In the genomic region with DNA sequence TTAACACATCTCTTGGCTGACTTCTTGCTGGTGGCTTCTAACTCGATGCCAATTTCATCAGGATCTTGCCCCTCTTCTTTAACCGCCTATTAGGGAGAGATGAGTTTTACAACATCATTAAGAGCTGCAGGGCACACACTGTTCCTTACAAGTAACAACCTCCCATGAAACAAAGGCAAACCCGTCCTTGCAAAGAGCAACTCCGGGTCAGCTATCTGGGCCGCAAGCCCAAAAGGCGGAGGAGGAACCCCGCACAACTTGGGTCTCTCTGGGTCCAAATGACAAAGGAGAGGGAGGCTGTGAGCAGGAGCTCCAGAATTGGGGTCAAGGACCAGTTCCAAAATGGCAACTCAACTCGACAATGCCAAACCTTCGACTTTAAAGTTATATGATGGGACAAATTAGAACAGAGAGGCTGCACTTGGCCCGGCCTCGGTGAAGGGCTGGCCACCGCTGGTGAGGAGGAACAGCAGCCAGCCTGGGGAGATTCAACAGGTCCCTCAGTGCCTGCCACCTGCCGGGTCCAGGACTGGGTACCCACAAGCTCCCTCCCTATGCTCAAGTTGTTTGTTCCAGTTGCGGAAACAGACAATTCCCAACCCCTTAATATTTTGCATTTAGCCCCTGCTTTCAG, we compare ENCODE assay signal across 8 cellular contexts. TPM values are rescaled to one million over a fixed set of nuclear protein-coding genes. Genes with fewer than 3 reads are reported as not detected.
DNase-seq lines count a peak whose midpoint lies in the region; ATAC-seq, FAIRE-seq and TF ChIP-seq lines count a peak whose summit lies in the region.

No MANE protein-coding gene starts in this region.

- peaks cover 17% of the 10 kb centered on the region for H3K79me1 ChIP-seq in H1 (ENCODE audit: low read depth, low read length)

- no peak overlapping the region for H4K91ac ChIP-seq in H1 (replicated peaks; ENCODE audit: insufficient read length, low read length)

- H3K9me3 ChIP-seq in BLaER1 treated with 17β-estradiol and CSF1 and Interleukin-3, amounts not matched to agents 10 nM and 100 nM (replicated peaks in 1 of 11): no peaks in the 10 kb centered on the region
- H3K9me3 ChIP-seq in OCI-LY3 (ENCODE audit: insufficient read depth, low read length) (no peaks in the 10 kb centered on the region), H1 (ENCODE audit: insufficient read depth in 2 of 2, low read depth in 1 of 2, low read length in 1 of 2) (no peaks in the 10 kb centered on the region), neural cell (ENCODE audit: low read length) (no peaks in the 10 kb centered on the region)

- peaks cover 76 to 92% (median 88%) of the 10 kb centered on the region in 11 experiments for H4K20me1 ChIP-seq in BLaER1 treated with 17β-estradiol and CSF1 and Interleukin-3, amounts not matched to agents 10 nM and 100 nM
- peaks cover 48% of the 10 kb centered on the region for H4K20me1 ChIP-seq in OCI-LY3 (ENCODE audit: insufficient read depth, low read length)
- H4K20me1 ChIP-seq in H1 (replicated peaks in 1 of 2; ENCODE audit: control insufficient read depth in 1 of 2, insufficient read depth in 2 of 2, low read length in 2 of 2): peaks cover 9 to 20% of the 10 kb centered on the region in 2 experiments
- H4K20me1 ChIP-seq in neural cell (ENCODE audit: insufficient read depth): peaks cover 17% of the 10 kb centered on the region

- H4K8ac ChIP-seq in H1 (ENCODE audit: extremely low read depth, insufficient read depth, low read length): no peak overlapping the region

- peak overlapping the region; percentile 95 to 99 (median 98) for H3K9ac ChIP-seq in BLaER1 treated with 17β-estradiol and CSF1 and Interleukin-3, amounts not matched to agents 10 nM and 100 nM
- H3K9ac ChIP-seq in OCI-LY3 (ENCODE audit: low read length) (peak overlapping the region; percentile 96), H1 (replicated peaks in 1 of 4; ENCODE audit: extremely low read depth in 1 of 4, low read depth in 3 of 4, low read length in 3 of 4) (peak overlapping the region in 3 of 4 experiments; percentile 48 to 87 (median 51); a peak in 5 of 7 replicates), neural cell (ENCODE audit: low read length) (peak overlapping the region; percentile 93)

- ATAC-seq in HG02885 (IDR thresholded peaks at IDR 0.05; ENCODE audit: poor library complexity, unreplicated experiment): no peak
- no peak for ATAC-seq in HG03432 (IDR thresholded peaks at IDR 0.05; ENCODE audit: unreplicated experiment)

- peaks cover 45 to 54% (median 50%) of the 10 kb centered on the region in 10 experiments for H3K4me1 ChIP-seq in BLaER1 treated with 17β-estradiol and CSF1 and Interleukin-3, amounts not matched to agents 10 nM and 100 nM
- H3K4me1 ChIP-seq in OCI-LY3 (ENCODE audit: low read length) (peaks cover 37% of the 10 kb centered on the region), H1 (replicated peaks in 1 of 4; ENCODE audit: control insufficient read depth in 3 of 4, insufficient read depth in 4 of 4, low read length in 3 of 4) (peaks cover 2 to 14% (median 6%) of the 10 kb centered on the region in 4 experiments; a peak in 4 of 7 replicates)

- no peak overlapping the region for H2BK20ac ChIP-seq in H1 (ENCODE audit: low read length)

- WGBS in H1 (ENCODE audit: extremely low coverage in 1 of 2, insufficient coverage in 1 of 2, insufficient read length in 1 of 2, insufficient replicate concordance in 2 of 2, low coverage in 1 of 2, low lambda C conversion rate in 2 of 2, missing lambda C conversion rate in 1 of 2), 2 experiments: 70% methylated on average over 14 of the region's 14 CpGs; no CpG with 5 or more reads in 1 of the 2 experiments

- no peak overlapping the region for H3K18ac ChIP-seq in H1 (ENCODE audit: extremely low read depth, low read length)

- POLR2A ChIA-PET in H1 (lab: Charles Lee; ENCODE audit: partially characterized antibody): interaction anchor here (1.0 to 3.8 kb wide), 13 partner anchors 9 to 137 kb away, joined by 3 to 18 read pairs (median 4); partner anchors contain the start of genes CATSPERD and LONP1

- FAIRE-seq in H1 (lab: Jason Lieb, UNC): no peak

- H2BK15ac ChIP-seq in H1 (ENCODE audit: low read length): no peak overlapping the region

- no peak overlapping the region for H2BK120ac ChIP-seq in H1 (replicated peaks; ENCODE audit: low read depth, low read length)

- H2BK12ac ChIP-seq in H1 (ENCODE audit: low read depth, low read length): no peak overlapping the region

- no peak overlapping the region for H3K56ac ChIP-seq in H1 (replicated peaks; ENCODE audit: insufficient read length, low read depth, low read length)

- H3K23ac ChIP-seq in H1 (ENCODE audit: insufficient read length): no peak overlapping the region

- peak overlapping the region; percentile 93 to 98 (median 96) for H3K4me2 ChIP-seq in BLaER1 treated with 17β-estradiol and CSF1 and Interleukin-3, amounts not matched to agents 10 nM and 100 nM
- H3K4me2 ChIP-seq in OCI-LY3 (ENCODE audit: low read length) (peak overlapping the region; percentile 96), H1 (ENCODE audit: insufficient read depth in 1 of 2, low read depth in 2 of 2, low read length in 2 of 2) (peak overlapping the region; percentile 77 to 93), neural cell (ENCODE audit: low read length) (peak overlapping the region; percentile 83)

- peaks cover 97% of the 10 kb centered on the region for H3K79me2 ChIP-seq in OCI-LY3 (ENCODE audit: low read length)
- peaks cover 50 to 86% of the 10 kb centered on the region in 2 experiments for H3K79me2 ChIP-seq in H1 (ENCODE audit: control insufficient read depth in 1 of 2, insufficient read depth in 2 of 2, low read length in 2 of 2)
- H3K79me2 ChIP-seq in neural cell (replicated peaks; ENCODE audit: insufficient read depth, low read length): peaks cover 84% of the 10 kb centered on the region

- H3K23me2 ChIP-seq in H1 (ENCODE audit: low read depth, low read length): peaks cover 11% of the 10 kb centered on the region

- no peak overlapping the region for H2AK5ac ChIP-seq in H1 (ENCODE audit: low read depth, low read length)

- TF ChIP-seq EP300 in H1 (IDR thresholded peaks at IDR 0.05; ENCODE audit: borderline replicate concordance in 1 of 2, low read depth in 2 of 2, low read length in 2 of 2): no peak
- TF ChIP-seq EP300 in neural cell (conservative IDR thresholded peaks at IDR 0.05; ENCODE audit: poor library complexity, severe bottlenecking): no peak

- CTCF ChIA-PET in H1 (lab: Charles Lee; ENCODE audit: partially characterized antibody): interaction anchor here (0.6 to 2.7 kb wide), 4 partner anchors 33 to 86 kb away, joined by 3 to 8 read pairs (median 4); partner anchors contain the start of gene RPL36

- H3K4ac ChIP-seq in H1 (replicated peaks; ENCODE audit: insufficient read length, low read depth, low read length): no peak overlapping the region

- no peaks in the 10 kb centered on the region for H3K27me3 ChIP-seq in BLaER1 treated with 17β-estradiol and CSF1 and Interleukin-3, amounts not matched to agents 10 nM and 100 nM
- H3K27me3 ChIP-seq in OCI-LY3 (ENCODE audit: low read depth, low read length): no peaks in the 10 kb centered on the region
- no peaks in the 10 kb centered on the region for H3K27me3 ChIP-seq in H1 (replicated peaks in 1 of 4; ENCODE audit: control insufficient read depth in 3 of 4, extremely low read depth in 1 of 4, insufficient read depth in 3 of 4, low read length in 3 of 4)
- no peaks in the 10 kb centered on the region for H3K27me3 ChIP-seq in neural cell (ENCODE audit: insufficient read depth, low read depth, low read length)

- H3K9me2 ChIP-seq in neural cell (ENCODE audit: insufficient read depth, low read length): no peaks in the 10 kb centered on the region

- H3K4me3 ChIP-seq in BLaER1 treated with 17β-estradiol and CSF1 and Interleukin-3, amounts not matched to agents 10 nM and 100 nM: peak overlapping the region; percentile 95 to 100 (median 99)
- peak overlapping the region; percentile 87 for H3K4me3 ChIP-seq in OCI-LY3 (ENCODE audit: low read length)
- H3K4me3 ChIP-seq in H1 (ENCODE audit: extremely low read depth in 1 of 4, insufficient read depth in 2 of 4, low read depth in 3 of 4, low read length in 4 of 4): peak overlapping the region; percentile 88 to 100 (median 98)
- H3K4me3 ChIP-seq in neural cell (ENCODE audit: low read length): peak overlapping the region; percentile 75

- no peak overlapping the region for H4K5ac ChIP-seq in H1 (ENCODE audit: insufficient read length, low read depth, low read length)

- TF ChIP-seq RAD21 in H1 (IDR thresholded peaks at IDR 0.05 in 1 of 2, conservative IDR thresholded peaks at IDR 0.05 in 1 of 2; ENCODE audit: low read depth in 2 of 2, low read length in 2 of 2) (no peak), neural cell (conservative IDR thresholded peaks at IDR 0.05) (no peak)

- H2AFZ ChIP-seq in OCI-LY3 (ENCODE audit: low read depth, low read length) (no peak overlapping the region), H1 (ENCODE audit: low read length) (no peak overlapping the region), neural cell (ENCODE audit: low read depth, low read length) (no peak overlapping the region)

- H3K14ac ChIP-seq in H1 (ENCODE audit: insufficient read length): no peak overlapping the region

- TF ChIP-seq CTCF in OCI-LY3 (IDR thresholded peaks at IDR 0.05; ENCODE audit: low read depth, low read length) (no peak), H1 (IDR thresholded peaks at IDR 0.05; ENCODE audit: control extremely low read depth in 1 of 3, insufficient read depth in 1 of 3, low read depth in 1 of 3, low read length in 3 of 3) (no peak), neural cell (IDR thresholded peaks at IDR 0.05; ENCODE audit: poor library complexity, severe bottlenecking) (no peak)

- peaks cover 4% of the 10 kb centered on the region for H3F3A ChIP-seq in neural cell (ENCODE audit: insufficient read depth, low read length, poor library complexity, severe bottlenecking)

- H3K27ac ChIP-seq in BLaER1 treated with 17β-estradiol and CSF1 and Interleukin-3, amounts not matched to agents 10 nM and 100 nM: peak overlapping the region; percentile 89 to 98 (median 94); a peak in 21 of 22 replicates
- peak overlapping the region; percentile 86; the same call in 1 of the 2 replicates for H3K27ac ChIP-seq in OCI-LY3 (ENCODE audit: low read length)
- no peak overlapping the region for H3K27ac ChIP-seq in H1 (ENCODE audit: low read depth, low read length)
- H3K27ac ChIP-seq in neural cell (ENCODE audit: low read length): no peak overlapping the region

- DNase-seq in H1 (ENCODE audit: low read depth in 1 of 2, low spot score in 2 of 2) (no peak), mesenteric fat pad (ENCODE audit: low spot score) (no peak)
- DNase-seq in stimulated activated CD4-positive, alpha-beta T cell treated with anti-CD3 and anti-CD28 coated beads, Interleukin-4, amount 100 ng/mL, for 4 hours: no peak

- no peak overlapping the region for H2BK5ac ChIP-seq in H1 (ENCODE audit: low read depth, low read length)

- no peak for TF ChIP-seq POLR2A in H1 (IDR thresholded peaks at IDR 0.05; ENCODE audit: control extremely low read depth in 1 of 2, low read depth in 2 of 2, low read length in 2 of 2)

- peaks cover 62 to 72% (median 68%) of the 10 kb centered on the region in 11 experiments for H3K36me3 ChIP-seq in BLaER1 treated with 17β-estradiol and CSF1 and Interleukin-3, amounts not matched to agents 10 nM and 100 nM
- H3K36me3 ChIP-seq in OCI-LY3 (replicated peaks; ENCODE audit: low read depth, low read length) (peaks cover 63% of the 10 kb centered on the region), H1 (ENCODE audit: control insufficient read depth in 2 of 4, insufficient read depth in 4 of 4, low read length in 3 of 4) (peaks cover 6 to 47% (median 32%) of the 10 kb centered on the region in 4 experiments), neural cell (ENCODE audit: insufficient read depth, low read length) (no peaks in the 10 kb centered on the region)

RNA-seq across cellular contexts. Expression of gene SAFB2, which starts 1.1 kb away (rescaled TPM):
- total RNA-seq in H1 (2021; fragmentation: NEBNext Ultra II Directional; extraction: Animal tissue kit (Norgen Biotek cat#: 25700)): 63.8 and 74.4 TPM in 2 replicates
- polyA plus RNA-seq in H1 (2011; rRNA removed) (14.8 and 31.1 TPM in 2 replicates), neural cell (38.8 and 40.1 TPM in 2 replicates)
- polyA plus RNA-seq in H1 (2011; cell fraction: cytosol; rRNA removed): 21.4 TPM
- polyA plus RNA-seq in H1 (2011; cell fraction: nucleus; rRNA removed): 72.7 TPM
- 40.4 to 68.7 TPM (median 52.6 TPM) in 4 replicates for polyA plus RNA-seq in H1 (2012, experiment 1 of 2)
- 15.1 TPM for polyA plus RNA-seq in H1 (2012, experiment 2 of 2)
- polyA plus RNA-seq in H1 (2013, experiment 1 of 2): 37.8 TPM
- polyA plus RNA-seq in H1 (2013, experiment 2 of 2): 31.4 TPM
- 13.9 and 21.9 TPM in 2 replicates for polyA minus RNA-seq in H1 (2011; rRNA and poly(A)+ RNA removed)
- polyA minus RNA-seq in H1 (2011; cell fraction: cytosol; rRNA and poly(A)+ RNA removed): 23.3 TPM
- polyA minus RNA-seq in H1 (2011; cell fraction: nucleus; rRNA and poly(A)+ RNA removed): 44.7 TPM
- 39.9 and 59.4 TPM in 2 replicates for polyA minus RNA-seq in neural cell
- 64.6 TPM for total RNA-seq in mesenteric fat pad

RNA-seq across cellular contexts. Expression of gene SAFB, which starts 1.5 kb away (rescaled TPM):
- total RNA-seq in H1 (2021; fragmentation: NEBNext Ultra II Directional; extraction: Animal tissue kit (Norgen Biotek cat#: 25700)): 109 and 110 TPM in 2 replicates
- polyA plus RNA-seq in H1 (2011; rRNA removed) (27.0 and 69.5 TPM in 2 replicates), neural cell (67.3 and 89.8 TPM in 2 replicates)
- 78.8 TPM for polyA plus RNA-seq in H1 (2011; cell fraction: cytosol; rRNA removed)
- 109 TPM for polyA plus RNA-seq in H1 (2011; cell fraction: nucleus; rRNA removed)
- 76.7 to 104 TPM (median 87.6 TPM) in 4 replicates for polyA plus RNA-seq in H1 (2012, experiment 1 of 2)
- polyA plus RNA-seq in H1 (2012, experiment 2 of 2): 22.5 TPM
- 49.9 TPM for polyA plus RNA-seq in H1 (2013, experiment 1 of 2)
- polyA plus RNA-seq in H1 (2013, experiment 2 of 2): 48.6 TPM
- 14.9 and 21.3 TPM in 2 replicates for polyA minus RNA-seq in H1 (2011; rRNA and poly(A)+ RNA removed)
- 46.4 TPM for polyA minus RNA-seq in H1 (2011; cell fraction: cytosol; rRNA and poly(A)+ RNA removed)
- polyA minus RNA-seq in H1 (2011; cell fraction: nucleus; rRNA and poly(A)+ RNA removed): 44.8 TPM
- polyA minus RNA-seq in neural cell: 116 and 125 TPM in 2 replicates
- total RNA-seq in mesenteric fat pad: 69.9 TPM

RNA-seq across cellular contexts. Expression of gene TINCR, which starts 53.7 kb away (rescaled TPM):
- total RNA-seq in H1 (2021; fragmentation: NEBNext Ultra II Directional; extraction: Animal tissue kit (Norgen Biotek cat#: 25700)): 0.48 and 0.52 TPM in 2 replicates
- 1.2 and 1.4 TPM in 2 replicates for polyA plus RNA-seq in H1 (2011; rRNA removed)
- 1.1 TPM for polyA plus RNA-seq in H1 (2011; cell fraction: cytosol; rRNA removed)
- 0.86 TPM for polyA plus RNA-seq in H1 (2011; cell fraction: nucleus; rRNA removed)
- polyA plus RNA-seq in H1 (2012, experiment 1 of 2): 0.29 to 0.72 TPM (median 0.65 TPM) in 4 replicates
- polyA plus RNA-seq in H1 (2012, experiment 2 of 2): 0.77 TPM
- 0.30 TPM for polyA plus RNA-seq in H1 (2013, experiment 1 of 2)
- polyA plus RNA-seq in H1 (2013, experiment 2 of 2): 0.48 TPM
- 0.27 and 0.38 TPM in 2 replicates for polyA minus RNA-seq in H1 (2011; rRNA and poly(A)+ RNA removed)
- 0.95 TPM for polyA minus RNA-seq in H1 (2011; cell fraction: cytosol; rRNA and poly(A)+ RNA removed)
- not detected for polyA minus RNA-seq in H1 (2011; cell fraction: nucleus; rRNA and poly(A)+ RNA removed)
- 0.50 and 2.0 TPM in 2 replicates for polyA plus RNA-seq in neural cell
- polyA minus RNA-seq in neural cell: 1.7 and 3.2 TPM in 2 replicates
- total RNA-seq in mesenteric fat pad: 0.48 TPM

RNA-seq across cellular contexts. Expression of gene MICOS13, which starts 58.9 kb away (rescaled TPM):
- total RNA-seq in H1 (2021; fragmentation: NEBNext Ultra II Directional; extraction: Animal tissue kit (Norgen Biotek cat#: 25700)): 17.3 and 20.4 TPM in 2 replicates
- polyA plus RNA-seq in H1 (2011; rRNA removed): 36.1 and 36.9 TPM in 2 replicates
- polyA plus RNA-seq in H1 (2011; cell fraction: cytosol; rRNA removed): 26.2 TPM
- polyA plus RNA-seq in H1 (2011; cell fraction: nucleus; rRNA removed): 20.9 TPM
- polyA plus RNA-seq in H1 (2012, experiment 1 of 2): 15.4 to 29.5 TPM (median 24.5 TPM) in 4 replicates
- 18.7 TPM for polyA plus RNA-seq in H1 (2012, experiment 2 of 2)
- polyA plus RNA-seq in H1 (2013, experiment 1 of 2): 17.6 TPM
- polyA plus RNA-seq in H1 (2013, experiment 2 of 2): 17.0 TPM
- 2.6 and 3.4 TPM in 2 replicates for polyA minus RNA-seq in H1 (2011; rRNA and poly(A)+ RNA removed)
- 10.9 TPM for polyA minus RNA-seq in H1 (2011; cell fraction: cytosol; rRNA and poly(A)+ RNA removed)
- 11.3 TPM for polyA minus RNA-seq in H1 (2011; cell fraction: nucleus; rRNA and poly(A)+ RNA removed)
- polyA plus RNA-seq in neural cell: 46.0 and 52.3 TPM in 2 replicates
- 14.0 and 14.4 TPM in 2 replicates for polyA minus RNA-seq in neural cell
- 75.4 TPM for total RNA-seq in mesenteric fat pad

RNA-seq across cellular contexts. Expression of gene HSD11B1L, which starts 59.4 kb away (rescaled TPM):
- total RNA-seq in H1 (2021; fragmentation: NEBNext Ultra II Directional; extraction: Animal tissue kit (Norgen Biotek cat#: 25700)): 8.2 and 9.5 TPM in 2 replicates
- polyA plus RNA-seq in H1 (2011; rRNA removed) (20.6 and 29.4 TPM in 2 replicates), neural cell (170 and 223 TPM in 2 replicates)
- 22.0 TPM for polyA plus RNA-seq in H1 (2011; cell fraction: cytosol; rRNA removed)
- polyA plus RNA-seq in H1 (2011; cell fraction: nucleus; rRNA removed): 22.8 TPM
- polyA plus RNA-seq in H1 (2012, experiment 1 of 2): 8.0 to 16.5 TPM (median 12.2 TPM) in 4 replicates
- 8.5 TPM for polyA plus RNA-seq in H1 (2012, experiment 2 of 2)
- 10.6 TPM for polyA plus RNA-seq in H1 (2013, experiment 1 of 2)
- 10.7 TPM for polyA plus RNA-seq in H1 (2013, experiment 2 of 2)
- polyA minus RNA-seq in H1 (2011; rRNA and poly(A)+ RNA removed): 1.6 and 2.3 TPM in 2 replicates
- 11.4 TPM for polyA minus RNA-seq in H1 (2011; cell fraction: cytosol; rRNA and poly(A)+ RNA removed)
- polyA minus RNA-seq in H1 (2011; cell fraction: nucleus; rRNA and poly(A)+ RNA removed): 4.7 TPM
- polyA minus RNA-seq in neural cell: 58.5 and 65.5 TPM in 2 replicates
- 4.0 TPM for total RNA-seq in mesenteric fat pad

Comparison
In these comparisons a context has a peak if more than half of its experiments do, and no peak if none do; other contexts are left out.
1. H3K27ac ChIP-seq: peak in BLaER1 treated with 17β-estradiol and CSF1 and Interleukin-3, amounts not matched to agents 10 nM and 100 nM (11 of 11) and OCI-LY3 (single experiment); none in H1 (single experiment) and neural cell (single experiment).
2. Peak in every context shown above with its lines, with median percentiles within 50 percentile points of each other: H3K4me2 ChIP-seq, H3K4me3 ChIP-seq and H3K9ac ChIP-seq.